Comparison of ENCODE assay signal across 11 cellular contexts in genomic region chrX:24117288-24117687, GRCh38. TPM values are rescaled to one million over a fixed set of nuclear protein-coding genes. Genes with fewer than 3 reads are reported as not detected.
DNase-seq lines count a peak whose midpoint lies in the region; ATAC-seq, FAIRE-seq and TF ChIP-seq lines count a peak whose summit lies in the region.
"Had no signal": no experiment of that assay in that cellular context is flagged by ENCODE, and none has a peak within 500 bp of the region (broad histone marks: within the 10 kb centered on the region; RNA-seq: fewer than 3 reads in every experiment).

No MANE protein-coding gene starts in this region.

- H3K27me3 Mint-ChIP-seq in activated CD8-positive, alpha-beta T cell treated with anti-CD3 and anti-CD28 coated beads, Interleukin-2, amount 10 ng/mL, durations not matched to agents 7 days and 5 days (ENCODE audit: low read depth), result no peaks in the 10 kb centered on the region
- no peaks in the 10 kb centered on the region for H3K27me3 Mint-ChIP-seq in activated T-helper 17 cell treated with anti-CD3 and anti-CD28 coated beads, Interleukin-2, amount 50 U/mL, for 72 hours

- H4K20me1 ChIP-seq in K562 (replicated peaks; ENCODE audit: control insufficient read depth, insufficient read depth, low read length), result no peaks in the 10 kb centered on the region

- no peaks in the 10 kb centered on the region for H3K4me1 ChIP-seq in K562 (replicated peaks in 1 of 2; ENCODE audit: control insufficient read depth in 2 of 2, insufficient read depth in 2 of 2, low read length in 2 of 2)
- H3K4me1 ChIP-seq in stomach smooth muscle (ENCODE audit: control insufficient read depth, insufficient read depth, low read length), result peaks cover 7% of the 10 kb centered on the region

- FAIRE-seq in K562 (lab: Jason Lieb, UNC), result no peak
- no peak for FAIRE-seq in D721Med (lab: Jason Lieb, UNC)
- FAIRE-seq: GM12891 had no signal

- ATAC-seq in K562, result peak; percentile 34; the same call in 1 of the 3 replicates
- no peak for ATAC-seq in activated CD8-positive, alpha-beta T cell treated with anti-CD3 and anti-CD28 coated beads, Interleukin-2, amount 10 ng/mL, durations not matched to agents 7 days and 5 days
- no peak for ATAC-seq in activated T-helper 17 cell treated with anti-CD3 and anti-CD28 coated beads, Interleukin-2, amount 50 U/mL, for 72 hours (replicated peaks)

- BruUV-seq in K562 (replicated peaks; lab: Mats Ljungman, UMichigan), result no TSS peak

- TF ChIP-seq RAD21 in K562 (CRISPR knock-in tag; conservative IDR thresholded peaks at IDR 0.05 in 1 of 2, IDR thresholded peaks at IDR 0.05 in 1 of 2), result no peak

- no peak overlapping the region for H3K4me2 ChIP-seq in K562 (ENCODE audit: insufficient read depth, low read length)

- TF ChIP-seq POLR2A in K562 (conservative IDR thresholded peaks at IDR 0.05), result no peak

- in situ Hi-C loops in K562 (cut with MboI), result no loop called here

- H3K27ac Mint-ChIP-seq in activated CD8-positive, alpha-beta T cell treated with anti-CD3 and anti-CD28 coated beads, Interleukin-2, amount 10 ng/mL, durations not matched to agents 7 days and 5 days, result no peak overlapping the region
- no peak overlapping the region for H3K27ac Mint-ChIP-seq in activated T-helper 17 cell treated with anti-CD3 and anti-CD28 coated beads, Interleukin-2, amount 50 U/mL, for 72 hours

- H2AFZ ChIP-seq in K562 (ENCODE audit: low read depth, low read length), result no peak overlapping the region

- no peaks in the 10 kb centered on the region for H3K9me3 Mint-ChIP-seq in activated CD8-positive, alpha-beta T cell treated with anti-CD3 and anti-CD28 coated beads, Interleukin-2, amount 10 ng/mL, durations not matched to agents 7 days and 5 days (ENCODE audit: insufficient read depth)
- no peaks in the 10 kb centered on the region for H3K9me3 Mint-ChIP-seq in activated T-helper 17 cell treated with anti-CD3 and anti-CD28 coated beads, Interleukin-2, amount 50 U/mL, for 72 hours

- CTCF ChIA-PET in K562 (lab: Yijun Ruan, JAX; ENCODE audit: low intra/inter-chr PET ratio), result no interaction called here
- CTCF ChIA-PET in activated CD8-positive, alpha-beta T cell treated with anti-CD3 and anti-CD28 coated beads, Interleukin-2, amount 10 ng/mL, durations not matched to agents 7 days and 5 days (lab: Charles Lee), result no interaction called here

- H3K27ac ChIP-seq in K562 (ENCODE audit: extremely low read depth, low read depth, low read length) (no peak overlapping the region), stomach smooth muscle (ENCODE audit: low read length) (peak overlapping the region; percentile 41)

- H3K4me3 ChIP-seq in K562, result no peak overlapping the region
- H3K4me3 ChIP-seq in stomach smooth muscle (ENCODE audit: low read length in 2 of 2), result peak overlapping the region; percentile 40 to 49

- no peak overlapping the region for H3K4me3 Mint-ChIP-seq in activated CD8-positive, alpha-beta T cell treated with anti-CD3 and anti-CD28 coated beads, Interleukin-2, amount 10 ng/mL, durations not matched to agents 7 days and 5 days
- no peak overlapping the region for H3K4me3 Mint-ChIP-seq in activated T-helper 17 cell treated with anti-CD3 and anti-CD28 coated beads, Interleukin-2, amount 50 U/mL, for 72 hours

- no peaks in the 10 kb centered on the region for H3K9me1 ChIP-seq in K562 (ENCODE audit: control insufficient read depth, insufficient read depth, low read length)

- H3K9ac ChIP-seq in K562 (ENCODE audit: insufficient read depth in 1 of 2, low read depth in 2 of 2, low read length in 2 of 2) (no peak overlapping the region), stomach smooth muscle (ENCODE audit: low read length in 2 of 2) (peak overlapping the region; percentile 41 to 51)

- no peaks in the 10 kb centered on the region for H3K4me1 Mint-ChIP-seq in activated CD8-positive, alpha-beta T cell treated with anti-CD3 and anti-CD28 coated beads, Interleukin-2, amount 10 ng/mL, durations not matched to agents 7 days and 5 days (ENCODE audit: low read depth)
- no peaks in the 10 kb centered on the region for H3K4me1 Mint-ChIP-seq in activated T-helper 17 cell treated with anti-CD3 and anti-CD28 coated beads, Interleukin-2, amount 50 U/mL, for 72 hours

- H3K27me3 ChIP-seq in K562 (ENCODE audit: control insufficient read depth in 2 of 2, insufficient read depth in 2 of 2, low read length in 2 of 2), result no peaks in the 10 kb centered on the region
- H3K27me3 ChIP-seq in stomach smooth muscle (ENCODE audit: control insufficient read depth in 1 of 2, insufficient read depth in 2 of 2, low read length in 2 of 2), result peaks cover 0 to 4% of the 10 kb centered on the region in 2 donors

- TF ChIP-seq CTCF in K562 (IDR thresholded peaks at IDR 0.05 in 2 of 3, conservative IDR thresholded peaks at IDR 0.05 in 1 of 3; ENCODE audit: insufficient read depth in 2 of 3, low read depth in 1 of 3, low read length in 3 of 3) (no peak), D721Med (IDR thresholded peaks at IDR 0.05; ENCODE audit: insufficient read depth, missing control alignments) (no peak)

- POLR2A ChIA-PET in K562 (lab: Yijun Ruan, JAX), result no interaction called here
- POLR2A ChIA-PET in activated CD8-positive, alpha-beta T cell treated with anti-CD3 and anti-CD28 coated beads, Interleukin-2, amount 10 ng/mL, durations not matched to agents 7 days and 5 days (lab: Charles Lee), result no interaction called here

- TF ChIP-seq EP300 in K562 (IDR thresholded peaks at IDR 0.05; ENCODE audit: low read length), result no peak

- H3K79me2 ChIP-seq in K562 (ENCODE audit: control insufficient read depth, insufficient read depth, low read length), result no peaks in the 10 kb centered on the region

- H3K36me3 ChIP-seq in K562 (ENCODE audit: control insufficient read depth, insufficient read depth, low read length) (no peaks in the 10 kb centered on the region), stomach smooth muscle (ENCODE audit: control insufficient read depth in 2 of 2, insufficient read depth in 2 of 2, low read length in 2 of 2) (no peaks in the 10 kb centered on the region)

- H3K36me3 Mint-ChIP-seq in activated CD8-positive, alpha-beta T cell treated with anti-CD3 and anti-CD28 coated beads, Interleukin-2, amount 10 ng/mL, durations not matched to agents 7 days and 5 days (ENCODE audit: low read depth), result no peaks in the 10 kb centered on the region
- no peaks in the 10 kb centered on the region for H3K36me3 Mint-ChIP-seq in activated T-helper 17 cell treated with anti-CD3 and anti-CD28 coated beads, Interleukin-2, amount 50 U/mL, for 72 hours (ENCODE audit: low read depth)

- WGBS in K562 (ENCODE audit: insufficient coverage, low coverage, missing lambda C conversion rate), result 15% methylated on average over 3 of the region's 3 CpGs

- DNase-seq in HT1080 (ENCODE audit: low read depth) (peak; percentile 49), K562 (ENCODE audit: extremely low read depth in 1 of 4, low spot score in 3 of 4) (no peak), hippocampal formation (lab: John Stamatoyannopoulos, UW) (peak; percentile 24 to 41), iPS-NIHi11 (ENCODE audit: low spot score) (no peak), D721Med (ENCODE audit: insufficient read length, low spot score) (no peak)
- no peak for DNase-seq in activated CD8-positive, alpha-beta T cell treated with anti-CD3 and anti-CD28 coated beads, Interleukin-2, amount 10 ng/mL, durations not matched to agents 7 days and 5 days
- DNase-seq: activated gamma-delta T cell treated with Interleukin-2 at 50 U/mL for 16 hours, NCI-H1417 had no signal

- H3K9me3 ChIP-seq in K562 (replicated peaks; ENCODE audit: control insufficient read depth, insufficient read depth, low read depth, low read length), result no peaks in the 10 kb centered on the region
- no peaks in the 10 kb centered on the region for H3K9me3 ChIP-seq in stomach smooth muscle (ENCODE audit: control insufficient read depth in 2 of 2, low read length in 2 of 2)

- intact Hi-C loops in K562 (cut with micrococcal nuclease), result no loop called here

TF ChIP-seq in K562, 482 proteins besides CTCF, POLR2A, EP300 and RAD21:
- peak; percentile 81 to 83 for TF ChIP-seq NRF1 (conservative IDR thresholded peaks at IDR 0.05 in 1 of 2, IDR thresholded peaks at IDR 0.05 in 1 of 2)
- TF ChIP-seq NR1H2 (CRISPR knock-in tag; IDR thresholded peaks at IDR 0.05), result no peak
- no peak for TF ChIP-seq SLC30A9 (CRISPR knock-in tag; IDR thresholded peaks at IDR 0.05)

RNA-seq across cellular contexts. Expression of gene ZFX, which starts 32.2 kb away (rescaled TPM):
- 15.0 and 17.7 TPM in 2 replicates for total RNA-seq in HT1080 (2014; rRNA removed; shearing (Covaris generic))
- 9.3 and 15.0 TPM in 2 replicates for polyA plus RNA-seq in HT1080 (2015; cell fraction: cytosol; rRNA removed)
- polyA plus RNA-seq in HT1080 (2015; cell fraction: nucleus; rRNA removed), result 16.3 and 16.5 TPM in 2 replicates
- 40.4 and 55.0 TPM in 2 replicates for total RNA-seq in K562 (2011; cell fraction: chromatin; rRNA removed; ENCODE audit: low replicate concordance)
- 17.5 and 22.0 TPM in 2 replicates for total RNA-seq in K562 (2011; cell fraction: nucleolus; rRNA removed)
- total RNA-seq in K562 (2011; cell fraction: nucleoplasm; rRNA removed), result 25.4 and 31.0 TPM in 2 replicates
- total RNA-seq in K562 (2014; rRNA removed) (11.4 and 12.0 TPM in 2 replicates), K562 (2014; rRNA removed; fragmentation: Illumina TruSeq; extraction: Trizol) (20.2 and 24.8 TPM in 2 replicates), K562 (2015; rRNA removed; fragmentation: Illumina TruSeq; extraction: Trizol) (20.3 and 23.1 TPM in 2 replicates), K562 (2021) (24.0 and 25.2 TPM in 2 replicates)
- polyA plus RNA-seq in K562 (2011; rRNA removed) (13.6 and 13.7 TPM in 2 replicates), K562 (2014; fragmentation: Illumina TruSeq; extraction: Trizol) (7.7 and 8.4 TPM in 2 replicates), K562 (2014; fragmentation: Nextera tagmentation; extraction: Ambion mirVana) (1 to 10 TPM; 5.3 to 9.9 TPM), K562 (2014; rRNA removed) (6.1 and 7.7 TPM in 2 replicates)
- 2.8 and 6.1 TPM in 2 replicates for polyA plus RNA-seq in K562 (2011; cell fraction: cytosol; rRNA removed)
- 11.4 and 13.8 TPM in 2 replicates for polyA plus RNA-seq in K562 (2011; cell fraction: nucleus; rRNA removed)
- polyA plus RNA-seq in K562 (2012), result 6.3 and 8.7 TPM in 2 replicates
- 88.2 and 103 TPM in 2 replicates for polyA minus RNA-seq in K562 (2011; rRNA and poly(A)+ RNA removed)
- 21.0 and 24.4 TPM in 2 replicates for polyA minus RNA-seq in K562 (2011; cell fraction: cytosol; rRNA and poly(A)+ RNA removed)
- polyA minus RNA-seq in K562 (2011; cell fraction: nucleus; rRNA and poly(A)+ RNA removed), result 15.1 and 21.5 TPM in 2 replicates
- total RNA-seq in activated CD8-positive, alpha-beta T cell treated with anti-CD3 and anti-CD28 coated beads, Interleukin-2, amount 10 ng/mL, durations not matched to agents 7 days and 5 days, result 10 to 100 TPM; 44.4 to 44.5 TPM
- total RNA-seq in activated T-helper 17 cell treated with anti-CD3 and anti-CD28 coated beads, Interleukin-2, amount 50 U/mL, for 72 hours, result 10 to 100 TPM; 41.0 to 42.9 TPM

Comparison
In these comparisons a context has a peak if more than half of its experiments do, and no peak if none do; other contexts are left out.
1. DNase-seq: peak in HT1080 (single experiment) and hippocampal formation (2 of 2); none in K562 (0 of 4), activated CD8-positive, alpha-beta T cell treated with anti-CD3 and anti-CD28 coated beads, Interleukin-2, amount 10 ng/mL, durations not matched to agents 7 days and 5 days (single experiment), iPS-NIHi11 (single experiment) and D721Med (single experiment).
2. H3K9ac ChIP-seq: peak in stomach smooth muscle (2 of 2); none in K562 (0 of 2).